ENCODE assay signal across 31 cellular contexts in genomic region chr15:74225928-74226327, GRCh38. TPM values are rescaled to one million over a fixed set of nuclear protein-coding genes. Genes with fewer than 3 reads are reported as not detected.
"Had no signal": no experiment of that assay in that cellular context is flagged by ENCODE, and none has a peak within 500 bp of the region (broad histone marks: within the 10 kb centered on the region; RNA-seq: fewer than 3 reads in every experiment).

No MANE protein-coding gene starts in this region.

- H3K9me3 ChIP-seq: heart left ventricle, left lung, lower lobe of right lung, neutrophil, ovary, prostate gland, sigmoid colon, spleen, suprapubic skin, thoracic aorta, tibial artery, upper lobe of right lung had no signal

- H3K27me3 ChIP-seq: ovary had no signal

- ATAC-seq: heart left ventricle; left colon; left lung; lower lobe of right lung; natural killer cell; right cardiac atrium; stimulated activated effector memory CD8-positive, alpha-beta T cell treated with anti-CD3 and anti-CD28 coated beads, Interleukin-12 subunit alpha, Interleukin-12 subunit beta, amount 100 ng/mL, for 72 hours; upper lobe of right lung had no signal

- H3K9me3 Mint-ChIP-seq: immature natural killer cell; natural killer cell; nephron progenitor cell; stimulated activated effector memory CD8-positive, alpha-beta T cell treated with anti-CD3 and anti-CD28 coated beads, Interleukin-12 subunit alpha, Interleukin-12 subunit beta, amount 100 ng/mL, for 72 hours; stimulated activated naive CD8-positive, alpha-beta T cell treated with anti-CD3 and anti-CD28 coated beads, Interleukin-15, Interleukin-2, amounts not matched to agents 100 ng/mL and 50 ng/mL, for 24 hours had no signal

- H3K4me1 ChIP-seq: left lung, prostate gland, sigmoid colon, upper lobe of right lung had no signal

- H3K27ac ChIP-seq: heart left ventricle, left lung, lower lobe of right lung, neutrophil, ovary, prostate gland, sigmoid colon, spleen, suprapubic skin, thoracic aorta, tibial artery, upper lobe of right lung had no signal

- H3K4me3 ChIP-seq: heart left ventricle, left lung, lower lobe of right lung, ovary, prostate gland, sigmoid colon, spleen, suprapubic skin, thoracic aorta, tibial artery, upper lobe of right lung had no signal

- H3K36me3 Mint-ChIP-seq: immature natural killer cell; natural killer cell; stimulated activated effector memory CD8-positive, alpha-beta T cell treated with anti-CD3 and anti-CD28 coated beads, Interleukin-12 subunit alpha, Interleukin-12 subunit beta, amount 100 ng/mL, for 72 hours had no signal

- H3K36me3 ChIP-seq: heart left ventricle, left lung, lower lobe of right lung, neutrophil, ovary, prostate gland, sigmoid colon, spleen, suprapubic skin, thoracic aorta, tibial artery, upper lobe of right lung had no signal

- H3K4me3 Mint-ChIP-seq: immature natural killer cell; natural killer cell; nephron progenitor cell; stimulated activated effector memory CD8-positive, alpha-beta T cell treated with anti-CD3 and anti-CD28 coated beads, Interleukin-12 subunit alpha, Interleukin-12 subunit beta, amount 100 ng/mL, for 72 hours; stimulated activated naive CD8-positive, alpha-beta T cell treated with anti-CD3 and anti-CD28 coated beads, Interleukin-15, Interleukin-2, amounts not matched to agents 100 ng/mL and 50 ng/mL, for 24 hours had no signal

- DNase-seq: heart left ventricle; hypothalamus; immature natural killer cell; kidney; left colon; left lung; lower lobe of right lung; mammary epithelial cell; mesenchymal stem cell; natural killer cell; nephron progenitor cell; occipital lobe; ovary; retina; sigmoid colon; small intestine; spleen; stimulated activated CD4-positive, alpha-beta T cell treated with anti-CD3 and anti-CD28 coated beads, Interleukin-4, amount 100 ng/mL, for 24 hours; stimulated activated naive CD4-positive, alpha-beta T cell; tibial artery; trophoblast cell; upper lobe of right lung had no signal

- H3K27ac Mint-ChIP-seq: immature natural killer cell; natural killer cell; nephron progenitor cell; stimulated activated effector memory CD8-positive, alpha-beta T cell treated with anti-CD3 and anti-CD28 coated beads, Interleukin-12 subunit alpha, Interleukin-12 subunit beta, amount 100 ng/mL, for 72 hours; stimulated activated naive CD8-positive, alpha-beta T cell treated with anti-CD3 and anti-CD28 coated beads, Interleukin-15, Interleukin-2, amounts not matched to agents 100 ng/mL and 50 ng/mL, for 24 hours had no signal

- H3K4me1 Mint-ChIP-seq: immature natural killer cell; natural killer cell; stimulated activated effector memory CD8-positive, alpha-beta T cell treated with anti-CD3 and anti-CD28 coated beads, Interleukin-12 subunit alpha, Interleukin-12 subunit beta, amount 100 ng/mL, for 72 hours had no signal

RNA-seq across cellular contexts. Expression of gene CCDC33, which starts 10.2 kb away (rescaled TPM):
- total RNA-seq: heart left ventricle, liver, mammary epithelial cell, natural killer cell, occipital lobe, right cardiac atrium, sigmoid colon, spleen, subcutaneous adipose tissue, thoracic aorta, upper lobe of right lung had no signal
- polyA plus RNA-seq: immature natural killer cell, liver had no signal

RNA-seq across cellular contexts. Expression of gene STRA6, which starts 23.3 kb away (rescaled TPM):
- total RNA-seq: left colon, lower lobe of right lung, natural killer cell, subcutaneous adipose tissue, upper lobe of right lung had no signal
- polyA plus RNA-seq: immature natural killer cell, liver had no signal

RNA-seq across cellular contexts. Expression of gene ISLR, which starts 52.4 kb away (rescaled TPM):
- total RNA-seq: natural killer cell had no signal
- polyA plus RNA-seq: immature natural killer cell had no signal
